In the genomic region with DNA sequence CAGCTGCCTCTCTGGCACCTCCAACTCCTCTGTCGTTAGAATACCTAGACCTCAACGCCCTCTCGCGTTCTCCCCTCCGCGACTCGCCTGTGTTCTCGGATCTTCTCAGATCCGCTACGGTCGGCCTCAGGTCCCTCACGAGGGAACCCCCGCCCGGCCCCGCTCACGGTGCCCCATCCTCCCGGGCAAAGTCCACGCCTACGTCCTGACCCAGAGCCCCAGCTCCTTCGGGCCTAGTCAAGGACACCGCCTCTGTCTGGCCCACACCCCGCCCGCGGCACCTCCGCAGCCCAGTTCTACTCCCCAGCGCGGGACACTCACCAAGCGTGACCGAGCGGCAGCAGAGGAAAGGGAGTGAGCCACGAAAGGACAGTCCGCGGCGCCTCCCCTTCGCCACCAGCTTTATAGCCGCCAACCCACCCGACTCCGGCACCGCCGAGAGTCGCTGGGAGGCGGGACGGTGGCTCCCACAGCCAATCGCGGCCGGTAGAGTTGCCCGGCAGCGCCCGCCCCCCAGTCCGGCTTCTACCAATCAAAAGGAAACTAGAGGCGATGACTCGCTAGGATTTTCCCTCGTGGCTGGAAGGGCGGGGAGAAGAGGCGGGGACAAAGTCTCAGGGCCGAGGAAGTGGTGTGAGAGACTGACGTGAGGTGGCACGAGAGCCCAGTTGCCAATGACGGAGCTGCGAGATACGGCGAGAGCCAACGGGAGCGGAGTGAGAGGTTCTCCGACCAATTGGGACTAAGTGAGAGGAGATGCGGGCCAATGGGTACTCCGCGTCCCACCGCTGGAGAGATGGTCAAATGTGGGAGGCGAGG, we compare ENCODE assay signal across 8 cellular contexts. TPM values are rescaled to one million over a fixed set of nuclear protein-coding genes. Genes with fewer than 3 reads are reported as not detected.
DNase-seq lines count a peak whose midpoint lies in the region; ATAC-seq and TF ChIP-seq lines count a peak whose summit lies in the region.

A gene (minus strand): TSS at position 378 of the 819 bp plus-strand sequence. CDS start 14,447 bp downstream, outside the sequence.

- DNase-seq in DMS153 (lab: John Stamatoyannopoulos, UW) (peak; percentile 100), PC-9 (peak; percentile 100), epithelial cell of prostate (ENCODE audit: low read depth, low spot score) (peak; percentile 96), mucosa of descending colon (peak; percentile 99)
- DNase-seq in Jurkat, Clone E6-1 (ENCODE audit: low read depth, low spot score), result peak; percentile 100
- DNase-seq in activated T-cell treated with anti-CD3 and anti-CD28 coated beads, Interleukin-2, amount 50 U/mL, for 1 hour, result peak; percentile 98
- peak; percentile 96 for DNase-seq in stimulated activated CD8-positive, alpha-beta memory T cell treated with anti-CD3 and anti-CD28 coated beads, Interleukin-4, amount 100 ng/mL, for 24 hours (ENCODE audit: low read depth)

- peaks cover 38% of the 10 kb centered on the region for H4K20me1 ChIP-seq in PC-9 (ENCODE audit: insufficient read depth)

- BruUV-seq in PC-9 (replicated peaks; lab: Mats Ljungman, UMichigan), result no TSS peak

- peaks cover 66% of the 10 kb centered on the region for H3K4me1 ChIP-seq in PC-9 (replicated peaks; ENCODE audit: insufficient read depth)
- H3K4me1 ChIP-seq in mucosa of descending colon (ENCODE audit: low read depth), result peaks cover 17% of the 10 kb centered on the region

- peak within 1 kb of the TSS; percentile 78 for H3K4me2 ChIP-seq in PC-9

- CTCF ChIA-PET in PC-9 (lab: Charles Lee), result interaction anchor here (0.6 to 3.5 kb wide), 3 partner anchors 76 to 362 kb away, joined by 3 to 35 read pairs (median 6); a partner anchor contains a TSS

- POLR2A ChIA-PET in PC-9 (lab: Charles Lee; ENCODE audit: unreplicated experiment), result interaction anchor here (0.5 to 1.7 kb wide), 18 partner anchors 18 to 784 kb away, joined by 3 to 42 read pairs (median 4); a partner anchor contains a TSS

- H3K9me3 ChIP-seq in PC-9 (ENCODE audit: insufficient read depth, low read depth), result peaks cover 6% of the 10 kb centered on the region; the same call in 1 of the 2 replicates
- no peaks in the 10 kb centered on the region for H3K9me3 ChIP-seq in mucosa of descending colon

- peaks cover 39% of the 10 kb centered on the region for H3F3A ChIP-seq in PC-9 (ENCODE audit: insufficient read depth, low read depth)

- H3K79me2 ChIP-seq in PC-9 (ENCODE audit: low read depth), result peaks cover 50% of the 10 kb centered on the region

- H3K4me3 ChIP-seq in Jurkat, Clone E6-1 (ENCODE audit: low read length), result peak within 1 kb of the TSS; percentile 93
- H3K4me3 ChIP-seq in PC-9 (peak within 1 kb of the TSS; percentile 72), mucosa of descending colon (peak within 1 kb of the TSS; percentile 64)

- peaks cover 27% of the 10 kb centered on the region; the same call in 1 of the 2 replicates for H3K36me3 ChIP-seq in PC-9 (ENCODE audit: low read depth)
- H3K36me3 ChIP-seq in mucosa of descending colon (ENCODE audit: low read depth), result peaks cover 4% of the 10 kb centered on the region

- intact Hi-C loops in PC-9 (cut with micrococcal nuclease; ENCODE audit: unreplicated experiment) (loop anchor here (1.0 to 10.0 kb wide), 13 partner anchors 76 to 459 kb away; a partner anchor contains a TSS), mucosa of descending colon (cut with DNase I, micrococcal nuclease) (loop anchor here in 1 of 2 donors (10.0 kb wide), 1 partner anchor 188 kb away; a partner anchor contains a TSS)

- TF ChIP-seq CTCF in PC-9 (conservative IDR thresholded peaks at IDR 0.05) (peak; percentile 24; the same call in 1 of the 2 replicates), mucosa of descending colon (IDR thresholded peaks at IDR 0.05) (peak; percentile 18)

- peak within 1 kb of the TSS; percentile 73 for H3K27ac ChIP-seq in PC-9
- peak within 1 kb of the TSS; percentile 92 for H3K27ac ChIP-seq in epithelial cell of prostate

- H2AFZ ChIP-seq in PC-9, result peak within 1 kb of the TSS; percentile 83

- H3K27me3 ChIP-seq in PC-9 (ENCODE audit: insufficient read depth, low read depth), result no peaks in the 10 kb centered on the region

- H3K9me2 ChIP-seq in PC-9 (ENCODE audit: insufficient read depth), result no peaks in the 10 kb centered on the region

- ATAC-seq in GM21619 (IDR thresholded peaks at IDR 0.05; ENCODE audit: unreplicated experiment), result peak; percentile 93
- peak; percentile 95 for ATAC-seq in mucosa of descending colon

RNA-seq across cellular contexts. Expression of the gene that starts here (rescaled TPM):
- polyA plus RNA-seq in Jurkat, Clone E6-1 (2012; ENCODE audit: insufficient read depth, insufficient read length), result 104 TPM
- total RNA-seq in PC-9 (2021) (152 and 189 TPM in 2 replicates), mucosa of descending colon (100 to 1,000 TPM in 2 of 3 donors, 10 to 100 TPM in 1; 69.6 to 176 (median 151) TPM)

Comparison
In these comparisons a context has a peak if more than half of its experiments do, and no peak if none do; other contexts are left out.
1. Peak in every context shown above with its lines: DNase-seq, ATAC-seq, H3K4me3 ChIP-seq and H3K27ac ChIP-seq.